Comparison of ENCODE assay signal across 8 cellular contexts in the genomic region with DNA sequence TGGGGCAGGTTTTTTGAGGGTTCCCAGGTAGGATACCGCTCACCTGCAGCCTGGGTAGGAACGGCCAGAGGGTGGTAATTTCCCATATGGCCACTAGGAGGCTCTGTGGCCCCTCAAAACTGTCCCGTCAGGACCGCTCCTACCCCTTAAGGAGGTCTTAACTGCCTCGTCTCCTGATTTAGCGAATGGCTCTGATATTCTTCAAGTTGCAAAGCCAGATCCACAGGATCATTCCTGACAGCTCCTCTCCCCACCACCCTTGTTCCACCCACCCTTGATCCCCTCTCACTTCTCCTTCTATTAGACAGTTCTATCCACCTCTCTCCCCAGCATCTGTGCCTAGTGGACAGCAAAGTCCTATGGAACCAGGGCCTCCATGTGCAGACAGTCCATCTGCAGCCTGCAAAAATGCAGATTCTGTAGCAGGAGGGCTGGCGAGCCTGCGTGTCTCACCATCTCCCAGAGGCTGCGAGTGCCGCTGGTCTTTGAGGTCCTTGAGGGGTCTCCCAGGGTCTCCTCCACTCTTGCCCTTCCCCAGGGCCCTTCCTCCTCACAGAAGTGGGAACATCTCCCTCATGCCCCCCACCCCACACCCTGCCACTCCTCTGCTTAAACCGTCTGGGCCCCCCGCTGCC. TPM values are rescaled to one million over a fixed set of nuclear protein-coding genes. Genes with fewer than 3 reads are reported as not detected.
DNase-seq lines count a peak whose midpoint lies in the region; ATAC-seq and TF ChIP-seq lines count a peak whose summit lies in the region.

No MANE protein-coding gene starts in this region.

- peaks cover 56% of the 10 kb centered on the region for H3K79me2 ChIP-seq in mammary epithelial cell (ENCODE audit: insufficient read depth, low read length)

- H3K4me3 ChIP-seq in CD8-positive, alpha-beta memory T cell (ENCODE audit: low read length): no peak overlapping the region
- H3K4me3 ChIP-seq in mammary epithelial cell (replicated peaks in 1 of 3; ENCODE audit: insufficient read depth in 1 of 3, low read depth in 2 of 3, low read length in 3 of 3): no peak overlapping the region

- no peaks in the 10 kb centered on the region for H3K27me3 ChIP-seq in CD8-positive, alpha-beta memory T cell (ENCODE audit: insufficient read depth, low read length, poor library complexity, severe bottlenecking)
- no peaks in the 10 kb centered on the region for H3K27me3 ChIP-seq in mammary epithelial cell (ENCODE audit: insufficient read depth, low read length)

- H3K36me3 Mint-ChIP-seq in CD8-positive, alpha-beta memory T cell: peaks cover 0 to 19% (median 0%) of the 10 kb centered on the region in 3 donors

- intact Hi-C loops in mammary epithelial cell (cut with micrococcal nuclease): loop anchor here (1.0 kb wide), 3 partner anchors 374 to 525 kb away; no protein-coding TSS in a partner anchor

- H2AFZ ChIP-seq in mammary epithelial cell (ENCODE audit: low read depth, low read length): no peak overlapping the region

- no peaks in the 10 kb centered on the region for H3K36me3 ChIP-seq in CD8-positive, alpha-beta memory T cell (ENCODE audit: insufficient read depth, low read length)
- peaks cover 29% of the 10 kb centered on the region for H3K36me3 ChIP-seq in mammary epithelial cell (ENCODE audit: insufficient read depth, low read length)

- H3K4me1 ChIP-seq in CD8-positive, alpha-beta memory T cell (ENCODE audit: insufficient read depth, low read length): peaks cover 22% of the 10 kb centered on the region
- peaks cover 26% of the 10 kb centered on the region for H3K4me1 ChIP-seq in mammary epithelial cell (ENCODE audit: insufficient read depth, low read length)

- dilution Hi-C loops in mammary epithelial cell (cut with HindIII; ENCODE audit: low sequenced_read_pairs): no loop called here

- peak overlapping the region in 3 of 8 donors; percentile 66 to 77 (median 77) for H3K27ac Mint-ChIP-seq in CD8-positive, alpha-beta memory T cell

- peak; percentile 37 to 74 (median 47) for DNase-seq in CD8-positive, alpha-beta memory T cell
- peak; percentile 94 for DNase-seq in GM20000 (ENCODE audit: low spot score)
- DNase-seq in M059J (ENCODE audit: low read depth): peak; percentile 41
- peak; percentile 35 for DNase-seq in UCSD-AML1 (lab: John Stamatoyannopoulos, UW; ENCODE audit: unreplicated experiment)
- peak; percentile 38 for DNase-seq in mammary epithelial cell
- peak; percentile 48 for DNase-seq in iris pigment epithelial cell (ENCODE audit: low read depth)
- DNase-seq in stimulated activated CD4-positive, alpha-beta T cell treated with anti-CD3 and anti-CD28 coated beads, Interleukin-15, amount 100 ng/mL, for 1 hour (ENCODE audit: low read depth in 1 of 2, low spot score in 1 of 2): peak; percentile 31 to 32

- BruUV-seq in mammary epithelial cell (replicated peaks; lab: Mats Ljungman, UMichigan): no TSS peak

- H3K9me3 ChIP-seq in CD8-positive, alpha-beta memory T cell (ENCODE audit: low read length): no peaks in the 10 kb centered on the region
- H3K9me3 ChIP-seq in mammary epithelial cell (replicated peaks; ENCODE audit: insufficient read depth, low read length): no peaks in the 10 kb centered on the region

- in situ Hi-C loops in mammary epithelial cell (cut with MboI; ENCODE audit: low sequenced_read_pairs in 2 of 2): loop anchor here in 1 of 2 donors (10.0 kb wide), 1 partner anchor 150 kb away; no protein-coding TSS in a partner anchor

- CTCF ChIA-PET in CD8-positive, alpha-beta memory T cell (lab: Charles Lee): interaction anchor here (0.6 to 3.7 kb wide), 20 partner anchors 14 to 674 kb away, joined by 3 to 45 read pairs (median 4); a partner anchor contains a TSS
- CTCF ChIA-PET in mammary epithelial cell (lab: Charles Lee; ENCODE audit: low non-redundant PET): interaction anchor here (0.7 kb wide), 1 partner anchor 433 kb away, joined by 3 read pairs; no protein-coding TSS in a partner anchor

- peaks cover 3% of the 10 kb centered on the region for H4K20me1 ChIP-seq in mammary epithelial cell (ENCODE audit: insufficient read depth, low read length)

- H3K27me3 Mint-ChIP-seq in CD8-positive, alpha-beta memory T cell: peaks cover 0 to 4% of the 10 kb centered on the region in 2 donors

- POLR2A ChIA-PET in CD8-positive, alpha-beta memory T cell (lab: Charles Lee): interaction anchor here (1.4 to 1.5 kb wide), 2 partner anchors 25 to 26 kb away, joined by 4 to 6 read pairs; no protein-coding TSS in a partner anchor

- H3K4me3 Mint-ChIP-seq in CD8-positive, alpha-beta memory T cell: no peak overlapping the region

- H3K4me2 ChIP-seq in mammary epithelial cell (ENCODE audit: insufficient read depth, low read depth, low read length): no peak overlapping the region

- H3K4me1 Mint-ChIP-seq in CD8-positive, alpha-beta memory T cell: peaks cover 15 to 41% (median 20%) of the 10 kb centered on the region in 3 donors

- no peak overlapping the region for H3K27ac ChIP-seq in CD8-positive, alpha-beta memory T cell (ENCODE audit: low read depth, low read length)
- no peak overlapping the region for H3K27ac ChIP-seq in mammary epithelial cell (ENCODE audit: insufficient read depth, low read depth, low read length)

- H3K9me3 Mint-ChIP-seq in CD8-positive, alpha-beta memory T cell: no peaks in the 10 kb centered on the region

- ATAC-seq in HG03378 (IDR thresholded peaks at IDR 0.05; ENCODE audit: unreplicated experiment): no peak

- WGBS in mammary epithelial cell (ENCODE audit: low coverage, missing lambda C conversion rate): 6% methylated on average over 6 of the region's 12 CpGs

- TF ChIP-seq CTCF in GM20000 (IDR thresholded peaks at IDR 0.05; ENCODE audit: extremely low read depth, missing control alignments) (peak; percentile 69), mammary epithelial cell (conservative IDR thresholded peaks at IDR 0.05 in 1 of 2, IDR thresholded peaks at IDR 0.05 in 1 of 2; ENCODE audit: extremely low read depth in 1 of 2, insufficient read depth in 1 of 2, low read depth in 1 of 2, low read length in 2 of 2) (peak; percentile 81 to 85)

- no peak overlapping the region for H3K9ac ChIP-seq in mammary epithelial cell (ENCODE audit: insufficient read depth, low read length)

RNA-seq across cellular contexts. Expression of a gene that starts 34.3 kb away (rescaled TPM):
- total RNA-seq in CD8-positive, alpha-beta memory T cell: 1 to 10 TPM; 1.8 to 2.4 TPM
- polyA plus RNA-seq in CD8-positive, alpha-beta memory T cell: 14.6 TPM
- 3.0 and 5.2 TPM in 2 replicates for total RNA-seq in M059J (2014; rRNA removed; shearing (Covaris generic))
- not detected for total RNA-seq in mammary epithelial cell
- polyA plus RNA-seq in mammary epithelial cell: not detected
- polyA minus RNA-seq in mammary epithelial cell: not detected

RNA-seq across cellular contexts. Expression of a gene that starts 55.3 kb away (rescaled TPM):
- total RNA-seq in CD8-positive, alpha-beta memory T cell: 1 to 10 TPM; 3.8 to 4.4 TPM
- 0.30 TPM for polyA plus RNA-seq in CD8-positive, alpha-beta memory T cell
- 7.5 and 14.6 TPM in 2 replicates for total RNA-seq in M059J (2014; rRNA removed; shearing (Covaris generic))
- 100 to 1,000 TPM; 100 to 108 TPM for total RNA-seq in mammary epithelial cell
- 67.5 TPM for polyA plus RNA-seq in mammary epithelial cell
- 51.3 TPM for polyA minus RNA-seq in mammary epithelial cell

Comparison
In these comparisons a context has a peak if more than half of its experiments do, and no peak if none do; other contexts are left out.
1. DNase-seq: peak in every context shown above with its lines; median percentile 94 in GM20000; 48 in iris pigment epithelial cell; 47 in CD8-positive, alpha-beta memory T cell; 41 in M059J; 38 in mammary epithelial cell; 35 in UCSD-AML1; 32 in stimulated activated CD4-positive, alpha-beta T cell treated with anti-CD3 and anti-CD28 coated beads, Interleukin-15, amount 100 ng/mL, for 1 hour.